ENCODE assay signal across 17 cellular contexts in genomic region chr11:27414644-27415043, GRCh38. TPM values are rescaled to one million over a fixed set of nuclear protein-coding genes. Genes with fewer than 3 reads are reported as not detected.
DNase-seq lines count a peak whose midpoint lies in the region; ATAC-seq and TF ChIP-seq lines count a peak whose summit lies in the region.
"Had no signal": no experiment of that assay in that cellular context is flagged by ENCODE, and none has a peak within 500 bp of the region (broad histone marks: within the 10 kb centered on the region; RNA-seq: fewer than 3 reads in every experiment).

No MANE protein-coding gene starts in this region.

- no peak for ATAC-seq in foreskin keratinocyte
- ATAC-seq in activated T-helper 17 cell treated with anti-CD3 and anti-CD28 coated beads, Interleukin-2, amount 50 U/mL, for 72 hours (replicated peaks): no peak

- no peaks in the 10 kb centered on the region for H3K4me1 Mint-ChIP-seq in activated T-helper 17 cell treated with anti-CD3 and anti-CD28 coated beads, Interleukin-2, amount 50 U/mL, for 72 hours

- H3K27me3 ChIP-seq in foreskin keratinocyte (no peaks in the 10 kb centered on the region), suprapubic skin (no peaks in the 10 kb centered on the region)

- TF ChIP-seq POLR2A in suprapubic skin (IDR thresholded peaks at IDR 0.05): no peak

- DNase-seq in NCI-H146 treated with DMSO at 0.1 percent for 48 hours (lab: John Stamatoyannopoulos, UW; ENCODE audit: unreplicated experiment) (peak; percentile 12), NCI-H69 (lab: John Stamatoyannopoulos, UW) (peak; percentile 85), foreskin keratinocyte (no peak), suprapubic skin (ENCODE audit: low spot score in 2 of 2) (no peak), NK-92 (lab: John Stamatoyannopoulos, UW; ENCODE audit: unreplicated experiment) (no peak)
- no peak for DNase-seq in activated CD4-positive, alpha-beta T cell treated with anti-CD3 and anti-CD28 coated beads, Interleukin-2, amount 50 U/mL, for 48 hours
- DNase-seq: HFFc6, MV-4-11, NCI-H187 treated with DMSO at 0.1 percent for 48 hours, NCI-H2171, NCI-H446 treated with DMSO at 0.1 percent for 48 hours, NCI-H82, Right ventricle myocardium superior, SW 1271 had no signal

- WGBS in suprapubic skin: 77% methylated on average over 3 of the region's 3 CpGs

- H3K36me3 Mint-ChIP-seq in activated T-helper 17 cell treated with anti-CD3 and anti-CD28 coated beads, Interleukin-2, amount 50 U/mL, for 72 hours (ENCODE audit: low read depth): no peaks in the 10 kb centered on the region
- H3K36me3 Mint-ChIP-seq: CD14-positive monocyte had no signal

- TF ChIP-seq EP300 in suprapubic skin (IDR thresholded peaks at IDR 0.05): no peak

- no peak overlapping the region for H3K27ac Mint-ChIP-seq in activated T-helper 17 cell treated with anti-CD3 and anti-CD28 coated beads, Interleukin-2, amount 50 U/mL, for 72 hours
- H3K27ac Mint-ChIP-seq: CD14-positive monocyte, HFFc6 had no signal

- H3K9me3 ChIP-seq in suprapubic skin: no peaks in the 10 kb centered on the region

- no peaks in the 10 kb centered on the region for H3K36me3 ChIP-seq in suprapubic skin

- H3K27ac ChIP-seq in foreskin keratinocyte: peak overlapping the region; percentile 1
- peak overlapping the region; percentile 23 for H3K27ac ChIP-seq in suprapubic skin
- H3K27ac ChIP-seq: KMS-11 had no signal

- H3K4me3 ChIP-seq in suprapubic skin: no peak overlapping the region

- no peak overlapping the region for H3K4me3 Mint-ChIP-seq in activated T-helper 17 cell treated with anti-CD3 and anti-CD28 coated beads, Interleukin-2, amount 50 U/mL, for 72 hours
- H3K4me3 Mint-ChIP-seq: CD14-positive monocyte, HFFc6 had no signal

- TF ChIP-seq CTCF in foreskin keratinocyte (conservative IDR thresholded peaks at IDR 0.05) (no peak), suprapubic skin (IDR thresholded peaks at IDR 0.05) (no peak)

- H3K4me1 ChIP-seq in foreskin keratinocyte (peaks cover 38% of the 10 kb centered on the region), suprapubic skin (peaks cover 62% of the 10 kb centered on the region)

- peaks cover 8% of the 10 kb centered on the region for H3K27me3 Mint-ChIP-seq in activated T-helper 17 cell treated with anti-CD3 and anti-CD28 coated beads, Interleukin-2, amount 50 U/mL, for 72 hours

- H3K9me3 Mint-ChIP-seq in activated T-helper 17 cell treated with anti-CD3 and anti-CD28 coated beads, Interleukin-2, amount 50 U/mL, for 72 hours: no peaks in the 10 kb centered on the region
- H3K9me3 Mint-ChIP-seq: HFFc6 had no signal

RNA-seq across cellular contexts. Expression of gene CCDC34, which starts 51.6 kb away (rescaled TPM):
- total RNA-seq in foreskin keratinocyte (11.0 and 12.6 TPM in 2 replicates), suprapubic skin (1 to 10 TPM; 3.2 to 8.0 (median 4.0) TPM)
- polyA plus RNA-seq in foreskin keratinocyte: 11.2 and 14.5 TPM in 2 replicates
- total RNA-seq in activated T-helper 17 cell treated with anti-CD3 and anti-CD28 coated beads, Interleukin-2, amount 50 U/mL, for 72 hours: 10 to 100 TPM in 1 of 2 donors, 1 to 10 TPM in 1; 9.8 to 19.1 TPM

RNA-seq across cellular contexts. Expression of gene LGR4, which starts 57.9 kb away (rescaled TPM):
- total RNA-seq in foreskin keratinocyte (29.0 and 40.7 TPM in 2 replicates), suprapubic skin (100 to 1,000 TPM in 1 of 4 donors, 10 to 100 TPM in 3; 54.7 to 143 (median 66.4) TPM)
- polyA plus RNA-seq in foreskin keratinocyte: 5.5 and 9.1 TPM in 2 replicates
- total RNA-seq in activated T-helper 17 cell treated with anti-CD3 and anti-CD28 coated beads, Interleukin-2, amount 50 U/mL, for 72 hours: 1 to 10 TPM in 1 of 2 donors, under 1 TPM in 1; 0.24 to 1.4 TPM

Comparison
In these comparisons a context has a peak if more than half of its experiments do, and no peak if none do; other contexts are left out.
1. DNase-seq: peak in NCI-H146 treated with DMSO at 0.1 percent for 48 hours (single experiment) and NCI-H69 (single experiment); none in foreskin keratinocyte (0 of 2), suprapubic skin (0 of 2), activated CD4-positive, alpha-beta T cell treated with anti-CD3 and anti-CD28 coated beads, Interleukin-2, amount 50 U/mL, for 48 hours (0 of 2) and NK-92 (single experiment).
2. RNA of gene LGR4, which starts 57.9 kb away (total RNA-seq): 54.7 to 143 TPM in suprapubic skin and 29.0 to 40.7 TPM in foreskin keratinocyte; 0.24 to 1.4 TPM in activated T-helper 17 cell treated with anti-CD3 and anti-CD28 coated beads, Interleukin-2, amount 50 U/mL, for 72 hours; every median in the first group is over 10 times any median in the second.